Comparison of ENCODE assay signal across 8 cellular contexts in genomic region chrX:48476919-48477318, GRCh38. TPM values are rescaled to one million over a fixed set of nuclear protein-coding genes. Genes with fewer than 3 reads are reported as not detected.
A peak's percentile ranks its signal among the peaks of the same experiment; 100 is the strongest.
DNase-seq lines count a peak whose midpoint lies in the region; ATAC-seq and TF ChIP-seq lines count a peak whose summit lies in the region.

No MANE protein-coding gene starts in this region.

- H3K4me1 ChIP-seq in right atrium auricular region (peaks cover 0 to 7% of the 10 kb centered on the region in 2 donors), mesodermal cell (ENCODE audit: control insufficient read depth, insufficient read depth, low read length, poor library complexity, severe bottlenecking) (peaks cover 4% of the 10 kb centered on the region)

- WGBS in mesodermal cell (ENCODE audit: insufficient coverage in 2 of 2), 2 experiments: 74 to 75% methylated on average over 2 to 3 of the region's 4 CpGs

- H3K9me3 Mint-ChIP-seq in MCF 10A (ENCODE audit: unreplicated experiment): peaks cover 7% of the 10 kb centered on the region

- H3K4me3 ChIP-seq in right atrium auricular region: peak overlapping the region; percentile 65 to 78
- H3K4me3 ChIP-seq in mesodermal cell (ENCODE audit: extremely low read depth, insufficient read depth, low read length, poor library complexity, severe bottlenecking): peak overlapping the region; percentile 66

- intact Hi-C loops in Right ventricle myocardium inferior (cut with DNase I) (no loop called here), MCF 10A (cut with micrococcal nuclease) (loop anchor here (1.0 to 5.0 kb wide), 2 partner anchors 34 to 115 kb away; no protein-coding TSS in a partner anchor)

- H3K27me3 Mint-ChIP-seq in MCF 10A (ENCODE audit: insufficient read depth, unreplicated experiment): no peaks in the 10 kb centered on the region

- BruUV-seq in MCF 10A (replicated peaks; lab: Mats Ljungman, UMichigan): no TSS peak

- ATAC-seq in Right ventricle myocardium inferior (no peak), HG02884 (IDR thresholded peaks at IDR 0.05; ENCODE audit: unreplicated experiment) (no peak)

- peaks cover 13% of the 10 kb centered on the region for H3K4me1 Mint-ChIP-seq in MCF 10A (ENCODE audit: insufficient read depth, unreplicated experiment)

- H3K27ac ChIP-seq in right atrium auricular region: peak overlapping the region in 1 of 2 donors; percentile 87
- no peak overlapping the region for H3K27ac ChIP-seq in mesodermal cell (ENCODE audit: low read depth, low read length, severe bottlenecking)

- peaks cover 0 to 5% of the 10 kb centered on the region in 2 donors for H3K9me3 ChIP-seq in right atrium auricular region
- H3K9me3 ChIP-seq in mesodermal cell (ENCODE audit: control insufficient read depth, low read length): no peaks in the 10 kb centered on the region

- no peak for TF ChIP-seq CTCF in right atrium auricular region (IDR thresholded peaks at IDR 0.05)
- no peak for TF ChIP-seq CTCF in MCF 10A (IDR thresholded peaks at IDR 0.05; ENCODE audit: unreplicated experiment)

- H3K36me3 ChIP-seq in right atrium auricular region (no peaks in the 10 kb centered on the region), mesodermal cell (ENCODE audit: control insufficient read depth, insufficient read depth, low read length) (peaks cover 32% of the 10 kb centered on the region)

- H3K27me3 ChIP-seq in right atrium auricular region: no peaks in the 10 kb centered on the region

- no peak for DNase-seq in right atrium auricular region (ENCODE audit: low spot score)
- DNase-seq in Right ventricle myocardium inferior (ENCODE audit: missing footprints): no peak
- no peak for DNase-seq in MCF 10A (ENCODE audit: unreplicated experiment)
- DNase-seq in NCI-H82 treated with DMSO at 0.1 percent for 48 hours (lab: John Stamatoyannopoulos, UW; ENCODE audit: unreplicated experiment): no peak
- no peak for DNase-seq in retina
- DNase-seq in NCI-H1105 treated with DMSO at 0.1 percent for 48 hours (lab: John Stamatoyannopoulos, UW): no peak

- POLR2A ChIA-PET in MCF 10A (lab: Yijun Ruan, JAX): interaction anchor here (0.8 to 4.7 kb wide), 4 partner anchors 10 to 32 kb away, joined by 3 to 22 read pairs (median 4); partner anchors contain the start of gene PORCN

- H3K4me3 Mint-ChIP-seq in MCF 10A (ENCODE audit: unreplicated experiment): peak overlapping the region; percentile 70

- H3K36me3 Mint-ChIP-seq in MCF 10A (ENCODE audit: insufficient read depth, unreplicated experiment): peaks cover 39% of the 10 kb centered on the region

- H3K27ac Mint-ChIP-seq in MCF 10A (ENCODE audit: low read depth, unreplicated experiment): peak overlapping the region; percentile 21

- CTCF ChIA-PET in MCF 10A (lab: Yijun Ruan, JAX): interaction anchor here (1.0 kb wide), 1 partner anchor 9 kb away, joined by 4 read pairs; no protein-coding TSS in a partner anchor

RNA-seq across cellular contexts. Expression of gene FTSJ1, which starts 0.9 kb away (rescaled TPM):
- total RNA-seq in right atrium auricular region: 10 to 100 TPM; 36.6 to 43.3 TPM
- total RNA-seq in Right ventricle myocardium inferior: 15.7 TPM
- total RNA-seq in MCF 10A (2022): 92.5 and 107 TPM in 2 replicates
- polyA plus RNA-seq in mesodermal cell (2013, experiment 1 of 2): 53.2 TPM
- polyA plus RNA-seq in mesodermal cell (2013, experiment 2 of 2): 47.2 TPM

RNA-seq across cellular contexts. Expression of gene SLC38A5, which starts 6.9 kb away (rescaled TPM):
- 1 to 10 TPM; 2.2 to 4.9 TPM for total RNA-seq in right atrium auricular region
- 1.2 TPM for total RNA-seq in Right ventricle myocardium inferior
- 1.4 and 2.6 TPM in 2 replicates for total RNA-seq in MCF 10A (2022)
- polyA plus RNA-seq in mesodermal cell (2013, experiment 1 of 2): 7.7 TPM
- 3.4 TPM for polyA plus RNA-seq in mesodermal cell (2013, experiment 2 of 2)

RNA-seq across cellular contexts. Expression of gene PORCN, which starts 31.9 kb away (rescaled TPM):
- total RNA-seq in right atrium auricular region (10 to 100 TPM; 23.0 to 43.0 TPM), Right ventricle myocardium inferior (13.5 TPM), MCF 10A (2022) (29.2 and 39.0 TPM in 2 replicates)
- polyA plus RNA-seq in mesodermal cell (2013, experiment 1 of 2): 24.8 TPM
- 18.2 TPM for polyA plus RNA-seq in mesodermal cell (2013, experiment 2 of 2)

RNA-seq across cellular contexts. Expression of gene EBP, which starts 44.7 kb away (rescaled TPM):
- total RNA-seq in right atrium auricular region: 10 to 100 TPM; 49.3 to 73.7 TPM
- 54.1 TPM for total RNA-seq in Right ventricle myocardium inferior
- 66.9 and 102 TPM in 2 replicates for total RNA-seq in MCF 10A (2022)
- polyA plus RNA-seq in mesodermal cell (2013, experiment 1 of 2): 157 TPM
- polyA plus RNA-seq in mesodermal cell (2013, experiment 2 of 2): 126 TPM
